In the genomic region with DNA sequence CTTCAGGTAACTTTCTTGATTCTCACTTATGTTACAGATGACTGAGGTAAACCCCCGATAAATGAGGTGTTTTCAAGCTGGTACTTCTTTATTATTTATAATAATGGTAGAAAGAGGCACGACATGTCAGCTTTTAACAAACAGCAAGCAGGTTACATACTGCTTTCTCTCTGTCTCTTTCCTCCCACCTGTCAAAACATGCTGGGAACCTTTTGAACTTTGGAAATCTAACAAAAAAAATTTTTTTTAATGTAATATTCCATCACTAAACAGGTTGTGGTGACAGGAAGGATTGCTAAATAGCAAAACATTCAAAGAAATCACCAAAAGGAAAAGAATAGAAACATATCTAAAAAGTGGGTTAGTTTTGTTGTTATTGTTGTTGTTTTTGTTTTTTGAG, we compare ENCODE assay signal across 25 cellular contexts.
"Had no signal": no experiment of that assay in that cellular context is flagged by ENCODE, and none has a peak within 500 bp of the region (broad histone marks: within the 10 kb centered on the region; RNA-seq: fewer than 3 reads in every experiment).

No MANE protein-coding gene starts in this region.

- H3K4me3 ChIP-seq: colonic mucosa, coronary artery, dorsolateral prefrontal cortex, esophagus muscularis mucosa, esophagus squamous epithelium, gastrocnemius medialis, gastroesophageal sphincter, heart left ventricle, heart right ventricle had no signal

- H3K27ac Mint-ChIP-seq: dendritic cell treated with granulocyte-macrophage colony-stimulating factor and Interleukin-4, amounts not matched to agents 40 ng/mL and 50 ng/mL, for 4 days; effector memory CD8-positive, alpha-beta T cell; endodermal cell had no signal

- H3K4me3 Mint-ChIP-seq: dendritic cell treated with granulocyte-macrophage colony-stimulating factor and Interleukin-4, amounts not matched to agents 40 ng/mL and 50 ng/mL, for 4 days; effector memory CD8-positive, alpha-beta T cell; endodermal cell had no signal

- H3K27me3 ChIP-seq: colonic mucosa, dorsolateral prefrontal cortex, esophagus muscularis mucosa, esophagus squamous epithelium, foreskin keratinocyte, gastrocnemius medialis, gastroesophageal sphincter, heart left ventricle, heart right ventricle had no signal

- H3K9me3 ChIP-seq: colonic mucosa, esophagus muscularis mucosa, esophagus squamous epithelium, gastrocnemius medialis, gastroesophageal sphincter, heart left ventricle, heart right ventricle had no signal

- H3K27ac ChIP-seq: colonic mucosa, coronary artery, dorsolateral prefrontal cortex, epithelial cell of prostate, esophagus muscularis mucosa, esophagus squamous epithelium, foreskin keratinocyte, gastrocnemius medialis, gastroesophageal sphincter, heart left ventricle, heart right ventricle had no signal

- H3K27me3 Mint-ChIP-seq: dendritic cell treated with granulocyte-macrophage colony-stimulating factor and Interleukin-4, amounts not matched to agents 40 ng/mL and 50 ng/mL, for 4 days; effector memory CD8-positive, alpha-beta T cell had no signal

- H3K9me3 Mint-ChIP-seq: dendritic cell treated with granulocyte-macrophage colony-stimulating factor and Interleukin-4, amounts not matched to agents 40 ng/mL and 50 ng/mL, for 4 days; effector memory CD8-positive, alpha-beta T cell; endodermal cell had no signal

- H3K4me1 ChIP-seq: colonic mucosa, esophagus muscularis mucosa, esophagus squamous epithelium, foreskin keratinocyte, gastrocnemius medialis, heart left ventricle, heart right ventricle had no signal

- DNase-seq: colonic mucosa; cortex of kidney; dermis blood vessel endothelial cell; dorsolateral prefrontal cortex; effector CD4-positive, alpha-beta T cell; effector CD8-positive, alpha-beta T cell; effector memory CD4-positive, alpha-beta T cell; effector memory CD8-positive, alpha-beta T cell; endodermal cell; erythroblast; esophagus squamous epithelium; foreskin fibroblast; foreskin keratinocyte; foreskin melanocyte; gastrocnemius medialis; glutamatergic neuron; head of caudate nucleus; heart left ventricle; heart right ventricle had no signal

- H3K4me1 Mint-ChIP-seq: endodermal cell had no signal

- ATAC-seq: effector memory CD8-positive, alpha-beta T cell; esophagus mucosa; foreskin keratinocyte; gastrocnemius medialis; gastroesophageal sphincter; heart left ventricle; heart right ventricle had no signal

- H3K36me3 ChIP-seq: colonic mucosa, gastrocnemius medialis had no signal
